Comparison of ENCODE assay signal across 29 cellular contexts in genomic region chr2:1060372-1060771, GRCh38.
"Had no signal": no experiment of that assay in that cellular context is flagged by ENCODE, and none has a peak within 500 bp of the region (broad histone marks: within the 10 kb centered on the region; RNA-seq: fewer than 3 reads in every experiment).

No MANE protein-coding gene starts in this region.

- H3K27me3 ChIP-seq: stomach, suprapubic skin, testis, thyroid gland, tibial nerve, upper lobe of left lung, uterus, vagina had no signal

- H3K4me1 Mint-ChIP-seq: stimulated activated effector memory CD8-positive, alpha-beta T cell treated with anti-CD3 and anti-CD28 coated beads, Interleukin-12 subunit alpha, Interleukin-12 subunit beta, amount 100 ng/mL, for 72 hours; stimulated activated memory B cell treated with anti-CD40 and anti-IgM and Interleukin-4, amounts not matched to agents 10 μg/mL and 1 μg/mL and 100 μg/mL, for 72 hours; stimulated activated naive B cell treated with anti-CD40 and anti-IgM and Interleukin-4, amounts not matched to agents 10 μg/mL and 1 μg/mL and 100 μg/mL, for 72 hours; stimulated activated naive CD8-positive, alpha-beta T cell treated with anti-CD3 and anti-CD28 coated beads, Interleukin-15, amount 100 ng/mL, for 72 hours had no signal

- H3K36me3 Mint-ChIP-seq: stimulated activated effector memory CD8-positive, alpha-beta T cell treated with anti-CD3 and anti-CD28 coated beads, Interleukin-12 subunit alpha, Interleukin-12 subunit beta, amount 100 ng/mL, for 72 hours; stimulated activated memory B cell treated with anti-CD40 and anti-IgM and Interleukin-4, amounts not matched to agents 10 μg/mL and 1 μg/mL and 100 μg/mL, for 72 hours; stimulated activated naive B cell treated with anti-CD40 and anti-IgM and Interleukin-4, amounts not matched to agents 10 μg/mL and 1 μg/mL and 100 μg/mL, for 72 hours; type B pancreatic cell had no signal

- FAIRE-seq: urothelium cell line had no signal

- H3K4me3 Mint-ChIP-seq: stimulated activated effector memory CD8-positive, alpha-beta T cell treated with anti-CD3 and anti-CD28 coated beads, Interleukin-12 subunit alpha, Interleukin-12 subunit beta, amount 100 ng/mL, for 72 hours; stimulated activated memory B cell treated with anti-CD40 and anti-IgM and Interleukin-4, amounts not matched to agents 10 μg/mL and 1 μg/mL and 100 μg/mL, for 72 hours; stimulated activated naive B cell treated with anti-CD40 and anti-IgM and Interleukin-4, amounts not matched to agents 10 μg/mL and 1 μg/mL and 100 μg/mL, for 72 hours; stimulated activated naive CD8-positive, alpha-beta T cell treated with anti-CD3 and anti-CD28 coated beads, Interleukin-15, amount 100 ng/mL, for 72 hours; stimulated activated naive CD8-positive, alpha-beta T cell treated with anti-CD3 and anti-CD28 coated beads, Interleukin-15, Interleukin-2, amounts not matched to agents 100 ng/mL and 50 ng/mL, for 24 hours; type B pancreatic cell had no signal

- H3K4me3 ChIP-seq: stomach, suprapubic skin, testis, thoracic aorta, thyroid gland, tibial artery, tibial nerve, transverse colon, upper lobe of left lung, upper lobe of right lung, uterus, vagina had no signal

- H3K27ac ChIP-seq: stomach, suprapubic skin, testis, thoracic aorta, thyroid gland, tibial artery, tibial nerve, transverse colon, upper lobe of left lung, upper lobe of right lung, uterus, vagina had no signal

- H3K27me3 Mint-ChIP-seq: stimulated activated naive CD8-positive, alpha-beta T cell treated with anti-CD3 and anti-CD28 coated beads, Interleukin-15, amount 100 ng/mL, for 72 hours had no signal

- H3K36me3 ChIP-seq: stomach, suprapubic skin, thoracic aorta, thyroid gland, tibial artery, tibial nerve, transverse colon, upper lobe of left lung, upper lobe of right lung, uterus, vagina had no signal

- H3K9me3 ChIP-seq: stomach, suprapubic skin, testis, thoracic aorta, thyroid gland, tibial artery, tibial nerve, transverse colon, upper lobe of left lung, upper lobe of right lung, uterus, vagina had no signal

- ATAC-seq: stimulated activated effector memory CD8-positive, alpha-beta T cell treated with anti-CD3 and anti-CD28 coated beads, Interleukin-12 subunit alpha, Interleukin-12 subunit beta, amount 100 ng/mL, for 72 hours; stimulated activated memory B cell treated with anti-CD40 and anti-IgM and Interleukin-4, amounts not matched to agents 10 μg/mL and 1 μg/mL and 100 μg/mL, for 72 hours; stimulated activated naive B cell treated with anti-CD40 and anti-IgM and Interleukin-4, amounts not matched to agents 10 μg/mL and 1 μg/mL and 100 μg/mL, for 72 hours; stimulated activated naive CD8-positive, alpha-beta T cell treated with anti-CD3 and anti-CD28 coated beads, Interleukin-15, amount 100 ng/mL, for 72 hours; stimulated activated naive CD8-positive, alpha-beta T cell treated with anti-CD3 and anti-CD28 coated beads, Interleukin-15, Interleukin-2, amounts not matched to agents 100 U/mL and 50 U/mL, for 24 hours; upper lobe of right lung had no signal

- H3K27ac Mint-ChIP-seq: stimulated activated effector memory CD8-positive, alpha-beta T cell treated with anti-CD3 and anti-CD28 coated beads, Interleukin-12 subunit alpha, Interleukin-12 subunit beta, amount 100 ng/mL, for 72 hours; stimulated activated memory B cell treated with anti-CD40 and anti-IgM and Interleukin-4, amounts not matched to agents 10 μg/mL and 1 μg/mL and 100 μg/mL, for 72 hours; stimulated activated naive B cell treated with anti-CD40 and anti-IgM and Interleukin-4, amounts not matched to agents 10 μg/mL and 1 μg/mL and 100 μg/mL, for 72 hours; stimulated activated naive CD8-positive, alpha-beta T cell treated with anti-CD3 and anti-CD28 coated beads, Interleukin-15, amount 100 ng/mL, for 72 hours; stimulated activated naive CD8-positive, alpha-beta T cell treated with anti-CD3 and anti-CD28 coated beads, Interleukin-15, Interleukin-2, amounts not matched to agents 100 ng/mL and 50 ng/mL, for 24 hours; type B pancreatic cell had no signal

- H3K4me1 ChIP-seq: stomach, suprapubic skin, testis, tibial artery, tibial nerve, transverse colon, upper lobe of left lung, upper lobe of right lung, uterus, vagina had no signal

- H3K9me3 Mint-ChIP-seq: stimulated activated effector memory CD8-positive, alpha-beta T cell treated with anti-CD3 and anti-CD28 coated beads, Interleukin-12 subunit alpha, Interleukin-12 subunit beta, amount 100 ng/mL, for 72 hours; stimulated activated memory B cell treated with anti-CD40 and anti-IgM and Interleukin-4, amounts not matched to agents 10 μg/mL and 1 μg/mL and 100 μg/mL, for 72 hours; stimulated activated naive B cell treated with anti-CD40 and anti-IgM and Interleukin-4, amounts not matched to agents 10 μg/mL and 1 μg/mL and 100 μg/mL, for 72 hours; stimulated activated naive CD8-positive, alpha-beta T cell treated with anti-CD3 and anti-CD28 coated beads, Interleukin-15, amount 100 ng/mL, for 72 hours; stimulated activated naive CD8-positive, alpha-beta T cell treated with anti-CD3 and anti-CD28 coated beads, Interleukin-15, Interleukin-2, amounts not matched to agents 100 ng/mL and 50 ng/mL, for 24 hours had no signal

- DNase-seq: stimulated activated CD4-positive, alpha-beta T cell treated with anti-CD3 and anti-CD28 coated beads, Interleukin-2, amount 100 ng/mL, for 48 hours; stimulated activated CD4-positive, alpha-beta T cell treated with anti-CD3 and anti-CD28 coated beads, Interleukin-4, amount 100 ng/mL, for 1 hour; stimulated activated CD4-positive, alpha-beta T cell treated with anti-CD3 and anti-CD28 coated beads, Interleukin-4, amount 100 ng/mL, for 24 hours; stimulated activated CD4-positive, alpha-beta T cell treated with anti-CD3 and anti-CD28 coated beads, Interleukin-4, amount 100 ng/mL, for 4 hours; stimulated activated CD8-positive, alpha-beta memory T cell treated with anti-CD3 and anti-CD28 coated beads, Interleukin-4, amount 100 ng/mL, for 48 hours; stimulated activated naive B cell treated with anti-CD40 and anti-IgM and Interleukin-4, amounts not matched to agents 10 μg/mL and 1 μg/mL and 100 μg/mL, for 72 hours; stimulated activated naive CD4-positive, alpha-beta T cell; stimulated activated naive CD4-positive, alpha-beta T cell treated with Interleukin-2 at 50 U/mL for 16 hours; stimulated activated naive CD8-positive, alpha-beta T cell treated with anti-CD3 and anti-CD28 coated beads, Interleukin-15, amount 100 ng/mL, for 72 hours; stimulated activated naive CD8-positive, alpha-beta T cell treated with anti-CD3 and anti-CD28 coated beads, Interleukin-15, Interleukin-2, amounts not matched to agents 100 U/mL and 50 U/mL, for 24 hours; stomach; substantia nigra; testis; tibial artery; transverse colon; trophoblast cell; upper lobe of left lung; upper lobe of right lung; uterus had no signal
